ENCODE assay signal across 31 cellular contexts in genomic region chr16:2077696-2078095, GRCh38. TPM values are rescaled to one million over a fixed set of nuclear protein-coding genes. Genes with fewer than 3 reads are reported as not detected.
"Had no signal": no experiment of that assay in that cellular context is flagged by ENCODE, and none has a peak within 500 bp of the region (broad histone marks: within the 10 kb centered on the region; RNA-seq: fewer than 3 reads in every experiment).

No MANE protein-coding gene starts in this region.

- H3K4me3 Mint-ChIP-seq: immature natural killer cell; naive thymus-derived CD8-positive, alpha-beta T cell; nephron; neural crest cell; stimulated activated memory B cell treated with anti-CD40 and anti-IgM and Interleukin-4, amounts not matched to agents 10 μg/mL and 1 μg/mL and 100 μg/mL, for 72 hours; stimulated activated naive CD8-positive, alpha-beta T cell treated with anti-CD3 and anti-CD28 coated beads, Interleukin-15, amount 100 ng/mL, for 72 hours; type B pancreatic cell had no signal

- H3K9me3 Mint-ChIP-seq: immature natural killer cell; naive thymus-derived CD8-positive, alpha-beta T cell; nephron; neural crest cell; stimulated activated memory B cell treated with anti-CD40 and anti-IgM and Interleukin-4, amounts not matched to agents 10 μg/mL and 1 μg/mL and 100 μg/mL, for 72 hours; stimulated activated naive CD8-positive, alpha-beta T cell treated with anti-CD3 and anti-CD28 coated beads, Interleukin-15, amount 100 ng/mL, for 72 hours; type B pancreatic cell had no signal

- ATAC-seq: left colon; left lung; lower lobe of right lung; naive thymus-derived CD8-positive, alpha-beta T cell; right lobe of liver; stimulated activated memory B cell treated with anti-CD40 and anti-IgM and Interleukin-4, amounts not matched to agents 10 μg/mL and 1 μg/mL and 100 μg/mL, for 72 hours; stimulated activated naive CD8-positive, alpha-beta T cell treated with anti-CD3 and anti-CD28 coated beads, Interleukin-15, amount 100 ng/mL, for 72 hours had no signal

- H3K4me2 ChIP-seq: smooth muscle cell had no signal

- H3K27ac ChIP-seq: left lung, lower lobe of right lung, neutrophil, ovary, right atrium auricular region, right lobe of liver, tibial nerve, uterus had no signal

- H3K27me3 Mint-ChIP-seq: naive thymus-derived CD8-positive, alpha-beta T cell; progenitor cell of endocrine pancreas; stimulated activated memory B cell treated with anti-CD40 and anti-IgM and Interleukin-4, amounts not matched to agents 10 μg/mL and 1 μg/mL and 100 μg/mL, for 72 hours; stimulated activated naive CD8-positive, alpha-beta T cell treated with anti-CD3 and anti-CD28 coated beads, Interleukin-15, amount 100 ng/mL, for 72 hours; type B pancreatic cell had no signal

- H3K36me3 ChIP-seq: ovary, uterus had no signal

- H3K9me3 ChIP-seq: left lung, lower lobe of right lung, neutrophil, ovary, right atrium auricular region, right lobe of liver, tibial nerve, uterus had no signal

- H3K27ac Mint-ChIP-seq: immature natural killer cell; nephron; progenitor cell of endocrine pancreas; stimulated activated memory B cell treated with anti-CD40 and anti-IgM and Interleukin-4, amounts not matched to agents 10 μg/mL and 1 μg/mL and 100 μg/mL, for 72 hours; type B pancreatic cell had no signal

- DNase-seq: hypothalamus; immature natural killer cell; kidney; left colon; left lung; lower lobe of right lung; mammary epithelial cell; mesenchymal stem cell; naive thymus-derived CD8-positive, alpha-beta T cell; occipital lobe; ovary; right lobe of liver; stimulated activated CD4-positive, alpha-beta T cell treated with anti-CD3 and anti-CD28 coated beads, Interleukin-1b, Interleukin-23, amount 100 ng/mL, for 48 hours; stimulated activated CD4-positive, alpha-beta T cell treated with anti-CD3 and anti-CD28 coated beads, Interleukin-2, amount 100 ng/mL, for 48 hours; stimulated activated CD4-positive, alpha-beta T cell treated with anti-CD3 and anti-CD28 coated beads, Interleukin-4, amount 100 ng/mL, for 4 hours; stimulated activated CD8-positive, alpha-beta memory T cell treated with anti-CD3 and anti-CD28 coated beads, Interleukin-4, amount 100 ng/mL, for 48 hours; stimulated activated naive CD4-positive, alpha-beta T cell treated with Interleukin-2 at 50 U/mL for 16 hours; stimulated activated naive CD8-positive, alpha-beta T cell treated with anti-CD3 and anti-CD28 coated beads, Interleukin-15, amount 100 ng/mL, for 72 hours; substantia nigra; uterus had no signal

- H3K4me3 ChIP-seq: left lung, lower lobe of right lung, ovary, right atrium auricular region, right lobe of liver, smooth muscle cell, tibial nerve, uterus had no signal

- H3K4me1 ChIP-seq: uterus had no signal

- H3K4me1 Mint-ChIP-seq: immature natural killer cell; naive thymus-derived CD8-positive, alpha-beta T cell; neural crest cell; stimulated activated memory B cell treated with anti-CD40 and anti-IgM and Interleukin-4, amounts not matched to agents 10 μg/mL and 1 μg/mL and 100 μg/mL, for 72 hours; stimulated activated naive CD8-positive, alpha-beta T cell treated with anti-CD3 and anti-CD28 coated beads, Interleukin-15, amount 100 ng/mL, for 72 hours had no signal

- H3K36me3 Mint-ChIP-seq: type B pancreatic cell had no signal

- H3K27me3 ChIP-seq: left lung, neutrophil, ovary, right atrium auricular region, right lobe of liver, tibial nerve, uterus had no signal

RNA-seq across cellular contexts. Expression of gene NPW, which starts 58.1 kb away (rescaled TPM):
- total RNA-seq: kidney; lower lobe of right lung; naive thymus-derived CD8-positive, alpha-beta T cell; occipital lobe; right atrium auricular region; skeletal muscle tissue; ureter had no signal
- polyA plus RNA-seq: immature natural killer cell; naive thymus-derived CD8-positive, alpha-beta T cell had no signal
